2 cellular contexts compared by ENCODE assay signal in the genomic region with DNA sequence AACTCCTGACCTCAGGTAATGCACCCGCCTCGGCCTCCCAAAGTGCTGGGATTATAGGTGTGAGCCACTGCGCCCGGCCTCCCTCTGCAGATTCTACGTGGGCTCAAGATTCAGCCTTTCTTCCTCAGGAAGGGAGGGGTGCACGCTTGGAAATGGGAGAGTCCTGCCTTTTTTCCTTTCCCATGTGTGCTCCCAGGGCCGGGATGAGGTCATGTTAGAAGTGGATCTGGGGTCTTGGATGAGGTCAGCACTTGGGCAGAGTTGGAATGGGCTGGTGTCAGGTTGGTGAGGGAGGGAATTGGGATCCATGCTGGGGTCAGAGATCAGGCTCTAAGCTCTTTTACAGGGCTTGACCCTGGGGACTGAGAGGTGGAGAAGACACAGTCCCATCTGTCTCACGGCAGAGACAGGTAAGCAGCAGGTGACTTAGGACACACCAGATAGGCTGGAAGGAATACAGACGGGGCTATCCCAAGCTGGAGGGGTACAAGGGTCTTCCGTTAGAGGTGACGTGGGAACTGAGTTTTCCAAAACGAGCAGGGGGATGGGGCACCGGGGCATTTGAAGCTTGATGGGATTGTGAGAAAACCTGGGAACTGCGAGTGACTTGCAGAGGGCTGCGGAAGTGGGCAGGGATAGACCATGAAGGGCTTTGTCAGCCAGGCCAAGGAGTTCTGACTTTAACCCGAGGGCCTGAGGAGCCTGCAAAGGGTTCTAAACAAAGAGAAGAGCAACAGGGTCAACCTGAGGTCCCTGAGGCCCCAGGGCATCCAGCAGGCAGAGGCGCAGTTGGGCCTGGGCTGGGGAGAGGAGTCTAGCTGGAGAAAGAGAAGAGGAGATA.
TF ChIP-seq lines count a peak whose summit lies in the region.

No MANE protein-coding gene starts in this region.

TF ChIP-seq in H1, 55 proteins besides CTCF, POLR2A, EP300 and RAD21:
- TF ChIP-seq SP2 (IDR thresholded peaks at IDR 0.05; ENCODE audit: low read length) = no peak

TF ChIP-seq in HepG2, 621 proteins besides CTCF, POLR2A, EP300 and RAD21:
- TF ChIP-seq ZNF883 (CRISPR knock-in tag; IDR thresholded peaks at IDR 0.05; ENCODE audit: not compliant biosample characterization) (peak; percentile 41), ZNF33A (CRISPR knock-in tag; IDR thresholded peaks at IDR 0.05; ENCODE audit: borderline replicate concordance) (no peak), ZSCAN25 (CRISPR knock-in tag; IDR thresholded peaks at IDR 0.05) (0 out of 2 replicates have a peak, but pooled peaks have one; percentile 22), HNRNPL (IDR thresholded peaks at IDR 0.05; ENCODE audit: low read depth, low read length) (no peak)
- TF ChIP-seq, protein P1, sequence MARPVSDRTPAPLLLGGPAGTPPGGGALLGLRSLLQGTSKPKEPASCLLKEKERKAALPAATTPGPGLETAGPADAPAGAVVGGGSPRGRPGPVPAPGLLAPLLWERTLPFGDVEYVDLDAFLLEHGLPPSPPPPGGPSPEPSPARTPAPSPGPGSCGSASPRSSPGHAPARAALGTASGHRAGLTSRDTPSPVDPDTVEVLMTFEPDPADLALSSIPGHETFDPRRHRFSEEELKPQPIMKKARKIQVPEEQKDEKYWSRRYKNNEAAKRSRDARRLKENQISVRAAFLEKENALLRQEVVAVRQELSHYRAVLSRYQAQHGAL (CRISPR knock-in tag; IDR thresholded peaks at IDR 0.05; ENCODE audit: not compliant biosample characterization) = no peak
- TF ChIP-seq, protein P2, sequence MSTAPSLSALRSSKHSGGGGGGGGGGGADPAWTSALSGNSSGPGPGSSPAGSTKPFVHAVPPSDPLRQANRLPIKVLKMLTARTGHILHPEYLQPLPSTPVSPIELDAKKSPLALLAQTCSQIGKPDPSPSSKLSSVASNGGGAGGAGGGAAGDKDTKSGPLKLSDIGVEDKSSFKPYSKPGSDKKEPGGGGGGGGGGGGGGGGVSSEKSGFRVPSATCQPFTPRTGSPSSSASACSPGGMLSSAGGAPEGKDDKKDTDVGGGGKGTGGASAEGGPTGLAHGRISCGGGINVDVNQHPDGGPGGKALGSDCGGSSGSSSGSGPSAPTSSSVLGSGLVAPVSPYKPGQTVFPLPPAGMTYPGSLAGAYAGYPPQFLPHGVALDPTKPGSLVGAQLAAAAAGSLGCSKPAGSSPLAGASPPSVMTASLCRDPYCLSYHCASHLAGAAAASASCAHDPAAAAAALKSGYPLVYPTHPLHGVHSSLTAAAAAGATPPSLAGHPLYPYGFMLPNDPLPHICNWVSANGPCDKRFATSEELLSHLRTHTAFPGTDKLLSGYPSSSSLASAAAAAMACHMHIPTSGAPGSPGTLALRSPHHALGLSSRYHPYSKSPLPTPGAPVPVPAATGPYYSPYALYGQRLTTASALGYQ (CRISPR knock-in tag; IDR thresholded peaks at IDR 0.05) = no peak
- TF ChIP-seq, protein P3, sequence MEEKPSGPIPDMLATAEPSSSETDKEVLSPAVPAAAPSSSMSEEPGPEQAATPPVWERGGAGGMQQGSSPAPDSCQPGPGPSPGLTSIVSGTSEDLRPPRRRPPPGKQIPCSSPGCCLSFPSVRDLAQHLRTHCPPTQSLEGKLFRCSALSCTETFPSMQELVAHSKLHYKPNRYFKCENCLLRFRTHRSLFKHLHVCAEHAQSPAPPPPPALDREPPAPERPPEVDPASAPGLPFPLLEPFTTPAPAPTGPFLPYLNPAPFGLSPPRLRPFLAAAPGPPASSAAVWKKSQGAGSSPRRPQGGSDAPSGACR (CRISPR knock-in tag; IDR thresholded peaks at IDR 0.05) = no peak
- TF ChIP-seq, protein P4, sequence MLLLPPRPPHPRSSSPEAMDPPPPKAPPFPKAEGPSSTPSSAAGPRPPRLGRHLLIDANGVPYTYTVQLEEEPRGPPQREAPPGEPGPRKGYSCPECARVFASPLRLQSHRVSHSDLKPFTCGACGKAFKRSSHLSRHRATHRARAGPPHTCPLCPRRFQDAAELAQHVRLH (CRISPR knock-in tag; IDR thresholded peaks at IDR 0.05; ENCODE audit: borderline replicate concordance, low read depth) = no peak
